In the genomic region with DNA sequence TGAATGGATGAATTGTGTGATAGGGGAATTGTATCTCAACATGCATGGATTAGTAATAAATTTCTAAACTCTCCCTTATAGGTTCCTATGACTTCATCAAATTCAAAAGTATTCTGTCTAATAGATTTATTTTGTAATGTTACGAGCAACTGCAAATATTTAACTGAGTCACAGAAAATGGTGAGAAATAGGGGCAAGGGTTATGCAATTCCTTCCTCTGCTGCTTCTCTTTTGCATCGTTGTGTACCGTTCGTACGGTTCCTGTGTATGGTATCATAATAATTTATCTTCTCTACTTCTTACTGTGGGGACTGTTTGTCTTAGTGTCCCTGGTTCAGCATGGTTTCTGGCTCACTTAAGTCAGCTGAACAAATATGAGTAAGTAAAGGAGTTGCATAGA, we compare ENCODE assay signal across 29 cellular contexts. TPM values are rescaled to one million over a fixed set of nuclear protein-coding genes. Genes with fewer than 3 reads are reported as not detected.
"Had no signal": no experiment of that assay in that cellular context is flagged by ENCODE, and none has a peak within 500 bp of the region (broad histone marks: within the 10 kb centered on the region; RNA-seq: fewer than 3 reads in every experiment).

No MANE protein-coding gene starts in this region.

- H3K4me1 Mint-ChIP-seq: endodermal cell had no signal

- H3K9me3 Mint-ChIP-seq: effector memory CD8-positive, alpha-beta T cell had no signal

- DNase-seq: colonic mucosa; cortex of kidney; dermis blood vessel endothelial cell; dorsolateral prefrontal cortex; effector CD4-positive, alpha-beta T cell; effector CD8-positive, alpha-beta T cell; effector memory CD4-positive, alpha-beta T cell; effector memory CD8-positive, alpha-beta T cell; endodermal cell; erythroblast; esophagus squamous epithelium; foreskin fibroblast; foreskin keratinocyte; foreskin melanocyte; gastrocnemius medialis; glutamatergic neuron; heart left ventricle; heart right ventricle had no signal

- H3K27me3 ChIP-seq: colonic mucosa, esophagus muscularis mucosa, esophagus squamous epithelium, foreskin keratinocyte, gastroesophageal sphincter had no signal

- ATAC-seq: effector memory CD8-positive, alpha-beta T cell; esophagus mucosa; foreskin keratinocyte; gastrocnemius medialis; gastroesophageal sphincter; heart left ventricle; heart right ventricle had no signal

- H3K27ac Mint-ChIP-seq: dendritic cell treated with granulocyte-macrophage colony-stimulating factor and Interleukin-4, amounts not matched to agents 40 ng/mL and 50 ng/mL, for 4 days; effector memory CD8-positive, alpha-beta T cell; endodermal cell had no signal

- H3K36me3 ChIP-seq: colonic mucosa, esophagus muscularis mucosa, esophagus squamous epithelium, gastrocnemius medialis, gastroesophageal sphincter, heart left ventricle, heart right ventricle had no signal

- H3K4me3 Mint-ChIP-seq: dendritic cell treated with granulocyte-macrophage colony-stimulating factor and Interleukin-4, amounts not matched to agents 40 ng/mL and 50 ng/mL, for 4 days; effector memory CD8-positive, alpha-beta T cell; endodermal cell had no signal

- H3K4me3 ChIP-seq: colonic mucosa, coronary artery, dorsolateral prefrontal cortex, esophagus muscularis mucosa, esophagus squamous epithelium, gastrocnemius medialis, gastroesophageal sphincter, heart left ventricle, heart right ventricle had no signal

- H3K27ac ChIP-seq: colonic mucosa, coronary artery, dorsolateral prefrontal cortex, epithelial cell of prostate, esophagus muscularis mucosa, esophagus squamous epithelium, foreskin keratinocyte, gastrocnemius medialis, gastroesophageal sphincter, heart left ventricle, heart right ventricle had no signal

- H3K4me1 ChIP-seq: colonic mucosa, esophagus muscularis mucosa, esophagus squamous epithelium, foreskin keratinocyte, gastrocnemius medialis, gastroesophageal sphincter, heart left ventricle, heart right ventricle had no signal

- H3K9me3 ChIP-seq: colonic mucosa, esophagus muscularis mucosa, esophagus squamous epithelium, gastrocnemius medialis, gastroesophageal sphincter had no signal

- H3K27me3 Mint-ChIP-seq: dendritic cell treated with granulocyte-macrophage colony-stimulating factor and Interleukin-4, amounts not matched to agents 40 ng/mL and 50 ng/mL, for 4 days had no signal

RNA-seq across cellular contexts. Expression of gene SMOC2, which starts 44.8 kb away (rescaled TPM):
- total RNA-seq: dermis blood vessel endothelial cell, dermis microvascular lymphatic vessel endothelial cell, endothelial cell of umbilical vein, fibroblast of lung, fibroblast of villous mesenchyme, glomerular endothelial cell had no signal
- polyA plus RNA-seq: endothelial cell of umbilical vein, fibroblast of lung had no signal
